In genomic region chr5:176543428-176544182, GRCh38 we compare ENCODE assay signal across 8 cellular contexts. TPM values are rescaled to one million over a fixed set of nuclear protein-coding genes. Genes with fewer than 3 reads are reported as not detected.
DNase-seq lines count a peak whose midpoint lies in the region; ATAC-seq and TF ChIP-seq lines count a peak whose summit lies in the region.

No MANE protein-coding gene starts in this region.

- peaks cover 23% of the 10 kb centered on the region for H3K4me1 ChIP-seq in skeletal muscle satellite cell (ENCODE audit: control insufficient read depth, insufficient read depth, low read length)

- H3K4me2 ChIP-seq in skeletal muscle satellite cell (ENCODE audit: low read length) = peak overlapping the region; percentile 86

- ATAC-seq in HG02571 (IDR thresholded peaks at IDR 0.05; ENCODE audit: unreplicated experiment) = peak; percentile 74

- in situ Hi-C loops in astrocyte of the spinal cord (cut with HindIII; ENCODE audit: low sequenced_read_pairs) = no loop called here

- TF ChIP-seq POLR2A in NB4 (IDR thresholded peaks at IDR 0.05; ENCODE audit: extremely low read depth, insufficient read length) = peak; percentile 55

- no peaks in the 10 kb centered on the region for H3K9me3 ChIP-seq in skeletal muscle satellite cell (replicated peaks; ENCODE audit: low read length)

- peak overlapping the region; percentile 75 for H3K9ac ChIP-seq in skeletal muscle satellite cell (ENCODE audit: low read depth, low read length)

- H3K4me3 ChIP-seq in GM12875 (ENCODE audit: low read depth, low read length) = peak overlapping the region; percentile 67
- H3K4me3 ChIP-seq in NB4 (ENCODE audit: low read depth, low read length) = peak overlapping the region; percentile 63
- peak overlapping the region; percentile 55 for H3K4me3 ChIP-seq in astrocyte of the spinal cord (ENCODE audit: low read depth, low read length)
- H3K4me3 ChIP-seq in iPS-11a (ENCODE audit: low read depth, low read length) = peak overlapping the region; percentile 40
- H3K4me3 ChIP-seq in skeletal muscle satellite cell (ENCODE audit: low read length) = peak overlapping the region; percentile 72

- DNase-seq in NB4 (ENCODE audit: low read depth) = peak; percentile 85
- peak; percentile 51 to 90 (median 64) for DNase-seq in T-helper 2 cell
- DNase-seq in astrocyte of the spinal cord (ENCODE audit: low read depth, low spot score) = no peak
- DNase-seq in GOT3 (lab: John Stamatoyannopoulos, UW) = no peak

- TF ChIP-seq CTCF in GM12875 (IDR thresholded peaks at IDR 0.05; ENCODE audit: borderline replicate concordance, insufficient read depth, low read depth, low read length) (no peak), NB4 (IDR thresholded peaks at IDR 0.05; ENCODE audit: low read depth, low read length) (no peak), astrocyte of the spinal cord (IDR thresholded peaks at IDR 0.05; ENCODE audit: low read depth, low read length) (no peak)

- H3K27me3 ChIP-seq in skeletal muscle satellite cell (ENCODE audit: control insufficient read depth, insufficient read depth, low read length) = no peaks in the 10 kb centered on the region

- H3K36me3 ChIP-seq in skeletal muscle satellite cell (ENCODE audit: insufficient read depth, low read length) = no peaks in the 10 kb centered on the region

RNA-seq across cellular contexts. Expression of gene CDHR2, which starts 5.5 kb away (rescaled TPM):
- not detected in 2 replicates for total RNA-seq in skeletal muscle satellite cell (2012; rRNA removed)

RNA-seq across cellular contexts. Expression of gene RNF44, which starts 6.4 kb away (rescaled TPM):
- total RNA-seq in skeletal muscle satellite cell (2012; rRNA removed) = 2.5 and 4.6 TPM in 2 replicates

Comparison
In these comparisons a context has a peak if more than half of its experiments do, and no peak if none do; other contexts are left out.
1. DNase-seq: peak in NB4 (single experiment) and T-helper 2 cell (5 of 5); none in astrocyte of the spinal cord (single experiment) and GOT3 (single experiment).
2. Peak in every context shown above with its lines, with median percentiles within 50 percentile points of each other: H3K4me3 ChIP-seq.